ENCODE assay signal across 1 cellular context in genomic region chr22:27795053-27795452, GRCh38.
TF ChIP-seq lines count a peak whose summit lies in the region.

No MANE protein-coding gene starts in this region.

TF ChIP-seq in HepG2, 621 proteins besides CTCF, POLR2A, EP300 and RAD21 (continued from another document):
- no peak for TF ChIP-seq SIN3A (IDR thresholded peaks at IDR 0.05; ENCODE audit: borderline replicate concordance, low read depth, low read length)
- TF ChIP-seq ZNF432 (CRISPR knock-in tag; IDR thresholded peaks at IDR 0.05; ENCODE audit: borderline replicate concordance) = no peak
- TF ChIP-seq TEAD3 (CRISPR knock-in tag; optimal IDR thresholded peaks at IDR 0.05; ENCODE audit: borderline replicate concordance) = no peak
- no peak for TF ChIP-seq ZNF367 (CRISPR knock-in tag; IDR thresholded peaks at IDR 0.05; ENCODE audit: borderline replicate concordance)
- no peak for TF ChIP-seq KLF15 (CRISPR knock-in tag; IDR thresholded peaks at IDR 0.05; ENCODE audit: borderline replicate concordance)
- TF ChIP-seq TOPORS (CRISPR knock-in tag; IDR thresholded peaks at IDR 0.05) = no peak
- no peak for TF ChIP-seq RFX5 (IDR thresholded peaks at IDR 0.05; ENCODE audit: low read depth, low read length)
- TF ChIP-seq ZSCAN21 (CRISPR knock-in tag; IDR thresholded peaks at IDR 0.05; ENCODE audit: borderline replicate concordance) = no peak
- TF ChIP-seq ZNF264 (CRISPR knock-in tag; IDR thresholded peaks at IDR 0.05) = no peak
